Comparison of ENCODE assay signal across 22 cellular contexts in genomic region chr7:106471021-106471420, GRCh38.
"Had no signal": no experiment of that assay in that cellular context is flagged by ENCODE, and none has a peak within 500 bp of the region (broad histone marks: within the 10 kb centered on the region; RNA-seq: fewer than 3 reads in every experiment).

No MANE protein-coding gene starts in this region.

- ATAC-seq: left colon; left ventricle myocardium superior; lower lobe of right lung; natural killer cell; psoas muscle; right cardiac atrium; stimulated activated naive B cell treated with anti-CD40 and anti-IgM and Interleukin-4, amounts not matched to agents 10 μg/mL and 1 μg/mL and 100 μg/mL, for 72 hours had no signal

- H3K4me3 Mint-ChIP-seq: immature natural killer cell; natural killer cell; stimulated activated naive B cell treated with anti-CD40 and anti-IgM and Interleukin-4, amounts not matched to agents 10 μg/mL and 1 μg/mL and 100 μg/mL, for 72 hours; type B pancreatic cell had no signal

- H3K27me3 ChIP-seq: ovary, sigmoid colon, testis, tibial artery had no signal

- FAIRE-seq: frontal cortex had no signal

- H3K27ac Mint-ChIP-seq: immature natural killer cell; natural killer cell; stimulated activated naive B cell treated with anti-CD40 and anti-IgM and Interleukin-4, amounts not matched to agents 10 μg/mL and 1 μg/mL and 100 μg/mL, for 72 hours; type B pancreatic cell had no signal

- H3K27me3 Mint-ChIP-seq: type B pancreatic cell had no signal

- H3K9me3 Mint-ChIP-seq: immature natural killer cell; natural killer cell; stimulated activated naive B cell treated with anti-CD40 and anti-IgM and Interleukin-4, amounts not matched to agents 10 μg/mL and 1 μg/mL and 100 μg/mL, for 72 hours; type B pancreatic cell had no signal

- DNase-seq: dorsolateral prefrontal cortex; effector CD4-positive, alpha-beta T cell; hypothalamus; immature natural killer cell; islet precursor cell; kidney glomerular epithelial cell; left colon; left ventricle myocardium superior; lower lobe of right lung; natural killer cell; occipital lobe; ovary; posterior cingulate gyrus; psoas muscle; right cardiac atrium; sigmoid colon; stimulated activated naive B cell treated with anti-CD40 and anti-IgM and Interleukin-4, amounts not matched to agents 10 μg/mL and 1 μg/mL and 100 μg/mL, for 72 hours; substantia nigra; testis; tibial artery had no signal

- H3K36me3 ChIP-seq: lower lobe of right lung, ovary, sigmoid colon, tibial artery had no signal

- H3K36me3 Mint-ChIP-seq: immature natural killer cell; natural killer cell; stimulated activated naive B cell treated with anti-CD40 and anti-IgM and Interleukin-4, amounts not matched to agents 10 μg/mL and 1 μg/mL and 100 μg/mL, for 72 hours; type B pancreatic cell had no signal

- H3K4me3 ChIP-seq: dorsolateral prefrontal cortex, lower lobe of right lung, ovary, psoas muscle, sigmoid colon, testis, tibial artery had no signal

- H3K4me1 Mint-ChIP-seq: immature natural killer cell, natural killer cell had no signal

- H3K4me1 ChIP-seq: psoas muscle had no signal

- H3K9me3 ChIP-seq: lower lobe of right lung, ovary, psoas muscle, sigmoid colon, testis, tibial artery had no signal

- H3K27ac ChIP-seq: dorsolateral prefrontal cortex, lower lobe of right lung, ovary, psoas muscle, sigmoid colon, testis, tibial artery had no signal
